Comparison of ENCODE assay signal across 14 cellular contexts in the genomic region with DNA sequence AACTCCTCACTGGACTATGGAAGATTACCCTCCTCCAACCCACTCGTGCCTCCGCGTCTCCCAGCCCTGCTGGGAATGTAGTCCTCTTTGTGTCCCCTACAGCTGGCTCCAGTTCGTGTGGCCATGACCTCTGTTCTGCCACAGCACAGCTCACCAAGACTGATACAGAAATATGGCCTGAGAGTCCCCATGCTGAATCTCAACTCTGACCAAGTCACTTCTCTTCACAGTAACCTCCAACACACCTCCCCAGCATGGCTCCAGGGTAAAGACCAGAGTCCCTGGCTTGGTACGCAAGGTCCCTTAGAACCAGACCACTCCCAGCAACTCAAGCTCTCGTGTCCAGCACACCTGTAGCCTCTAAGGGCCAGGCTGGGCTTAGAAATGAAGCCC. TPM values are rescaled to one million over a fixed set of nuclear protein-coding genes. Genes with fewer than 3 reads are reported as not detected.
A peak's percentile ranks its signal among the peaks of the same experiment; 100 is the strongest.
DNase-seq lines count a peak whose midpoint lies in the region; TF ChIP-seq lines count a peak whose summit lies in the region.
"Had no signal": no experiment of that assay in that cellular context is flagged by ENCODE, and none has a peak within 500 bp of the region (broad histone marks: within the 10 kb centered on the region; RNA-seq: fewer than 3 reads in every experiment).

No MANE protein-coding gene starts in this region.

- H3K79me2 ChIP-seq in ACC112 (ENCODE audit: control insufficient read depth, insufficient read depth, low read length, unreplicated experiment), result peaks cover 15% of the 10 kb centered on the region

- H3K4me3 Mint-ChIP-seq in glutamatergic neuron (ENCODE audit: unreplicated experiment) (peak overlapping the region; percentile 50), progenitor cell of endocrine pancreas (ENCODE audit: low read depth) (no peak overlapping the region)

- H3K36me3 Mint-ChIP-seq in glutamatergic neuron (ENCODE audit: unreplicated experiment) (peaks cover 5% of the 10 kb centered on the region), progenitor cell of endocrine pancreas (ENCODE audit: insufficient read depth) (peaks cover 6% of the 10 kb centered on the region)

- H3K36me3 ChIP-seq in ACC112 (ENCODE audit: insufficient read depth, low read length), result peaks cover 5% of the 10 kb centered on the region; the same call in 1 of the 2 replicates
- H3K36me3 ChIP-seq in Peyer's patch, result peaks cover 0 to 38% (median 0%) of the 10 kb centered on the region in 3 donors
- H3K36me3 ChIP-seq in HAP-1 (replicated peaks), result peaks cover 41% of the 10 kb centered on the region

- H3K9me3 Mint-ChIP-seq in glutamatergic neuron (ENCODE audit: unreplicated experiment) (peaks cover 11% of the 10 kb centered on the region), progenitor cell of endocrine pancreas (ENCODE audit: low read depth) (no peaks in the 10 kb centered on the region)

- TF ChIP-seq CTCF in Peyer's patch (IDR thresholded peaks at IDR 0.05), result no peak
- no peak for TF ChIP-seq CTCF in glutamatergic neuron (IDR thresholded peaks at IDR 0.05; ENCODE audit: partially characterized antibody, unreplicated experiment)
- no peak for TF ChIP-seq CTCF in progenitor cell of endocrine pancreas (IDR thresholded peaks at IDR 0.05; ENCODE audit: unreplicated experiment)

- H3K27me3 ChIP-seq in ACC112 (ENCODE audit: insufficient read depth, low read length) (no peaks in the 10 kb centered on the region), Peyer's patch (no peaks in the 10 kb centered on the region), HAP-1 (ENCODE audit: low read depth) (peaks cover 24% of the 10 kb centered on the region)

- no peak for DNase-seq in Peyer's patch
- peak; percentile 11 for DNase-seq in glutamatergic neuron
- DNase-seq in progenitor cell of endocrine pancreas (ENCODE audit: low spot score, unreplicated experiment), result no peak
- no peak for DNase-seq in stimulated activated CD4-positive, alpha-beta T cell treated with anti-CD3 and anti-CD28 coated beads, Interleukin-15, amount 100 ng/mL, for 24 hours
- no peak for DNase-seq in NCI-H446 (lab: John Stamatoyannopoulos, UW)
- no peak for DNase-seq in dedifferentiated amniotic fluid mesenchymal stem cell (ENCODE audit: extremely low spot score)
- DNase-seq in HAP-1 (ENCODE audit: low spot score in 2 of 2), result no peak
- DNase-seq: activated naive CD4-positive, alpha-beta T cell; effector CD4-positive, alpha-beta T cell; MM.1S; mucosa of descending colon; NCI-H226 had no signal

- H3K27me3 Mint-ChIP-seq in glutamatergic neuron (ENCODE audit: unreplicated experiment) (peaks cover 12% of the 10 kb centered on the region), progenitor cell of endocrine pancreas (peaks cover 11% of the 10 kb centered on the region)

- H3K27ac ChIP-seq in ACC112 (ENCODE audit: low read depth, low read length), result peak overlapping the region; percentile 85
- peak overlapping the region in 3 of 4 donors; percentile 64 to 87 (median 81) for H3K27ac ChIP-seq in Peyer's patch

- in situ Hi-C loops in HAP-1 (cut with MboI; ENCODE audit: low sequenced_read_pairs), result no loop called here

- H3K4me3 ChIP-seq in ACC112 (ENCODE audit: low read depth, low read length) (no peak overlapping the region), Peyer's patch (no peak overlapping the region), HAP-1 (no peak overlapping the region)
- H3K4me3 ChIP-seq: BLaER1 treated with 17β-estradiol and CSF1 and Interleukin-3, amounts not matched to agents 10 nM and 100 nM; mucosa of descending colon had no signal

- TF ChIP-seq POLR2A in Peyer's patch (IDR thresholded peaks at IDR 0.05), result no peak

- no peak overlapping the region for H2AFZ ChIP-seq in ACC112 (ENCODE audit: low read length, unreplicated experiment)

- peak overlapping the region; percentile 82 for H3K27ac Mint-ChIP-seq in glutamatergic neuron (ENCODE audit: unreplicated experiment)
- peak overlapping the region; percentile 15 for H3K27ac Mint-ChIP-seq in progenitor cell of endocrine pancreas

- H3K4me1 ChIP-seq in ACC112 (ENCODE audit: control insufficient read depth, insufficient read depth, low read length, unreplicated experiment) (peaks cover 51% of the 10 kb centered on the region), Peyer's patch (peaks cover 0 to 30% (median 3%) of the 10 kb centered on the region in 4 donors), HAP-1 (no peaks in the 10 kb centered on the region)

- H3K4me1 Mint-ChIP-seq in glutamatergic neuron (ENCODE audit: low read depth, unreplicated experiment), result peaks cover 12% of the 10 kb centered on the region
- H3K4me1 Mint-ChIP-seq in progenitor cell of endocrine pancreas (ENCODE audit: low read depth), result no peaks in the 10 kb centered on the region

- no peaks in the 10 kb centered on the region for H3K9me3 ChIP-seq in Peyer's patch
- no peaks in the 10 kb centered on the region for H3K9me3 ChIP-seq in HAP-1
- H3K9me3 ChIP-seq: BLaER1 treated with 17β-estradiol and CSF1 and Interleukin-3, amounts not matched to agents 10 nM and 100 nM; mucosa of descending colon had no signal

RNA-seq across cellular contexts. Expression of gene COL7A1, which starts 2.3 kb away (rescaled TPM):
- 100 to 1,000 TPM in 1 of 4 donors, 10 to 100 TPM in 2, 1 to 10 TPM in 1; 7.5 to 101 (median 21.7) TPM for total RNA-seq in Peyer's patch
- total RNA-seq in glutamatergic neuron (ENCODE audit: unreplicated experiment), result 62.0 TPM
- total RNA-seq in progenitor cell of endocrine pancreas, result 31.5 and 38.4 TPM in 2 replicates

RNA-seq across cellular contexts. Expression of gene UQCRC1, which starts 12.0 kb away (rescaled TPM):
- 100 to 1,000 TPM; 313 to 857 (median 761) TPM for total RNA-seq in Peyer's patch
- total RNA-seq in glutamatergic neuron (ENCODE audit: unreplicated experiment), result 242 TPM
- total RNA-seq in progenitor cell of endocrine pancreas, result 209 and 219 TPM in 2 replicates

RNA-seq across cellular contexts. Expression of gene TMEM89, which starts 24.2 kb away (rescaled TPM):
- total RNA-seq in Peyer's patch, result not detected
- total RNA-seq in glutamatergic neuron (ENCODE audit: unreplicated experiment), result not detected
- total RNA-seq in progenitor cell of endocrine pancreas, result 0.49 TPM in 1 of 2 replicates, not detected in the other

RNA-seq across cellular contexts. Expression of gene UCN2, which starts 33.8 kb away (rescaled TPM):
- total RNA-seq in Peyer's patch, result 1 to 10 TPM in 1 of 4 donors, not detected in 3; 1.7 TPM
- total RNA-seq in glutamatergic neuron (ENCODE audit: unreplicated experiment), result 4.3 TPM
- total RNA-seq in progenitor cell of endocrine pancreas, result 1.2 and 1.4 TPM in 2 replicates

RNA-seq across cellular contexts. Expression of gene SLC26A6, which starts 37.9 kb away (rescaled TPM):
- total RNA-seq in Peyer's patch (100 to 1,000 TPM; 143 to 249 (median 194) TPM), glutamatergic neuron (ENCODE audit: unreplicated experiment) (26.0 TPM), progenitor cell of endocrine pancreas (31.0 and 35.9 TPM in 2 replicates)
